In the genomic region with DNA sequence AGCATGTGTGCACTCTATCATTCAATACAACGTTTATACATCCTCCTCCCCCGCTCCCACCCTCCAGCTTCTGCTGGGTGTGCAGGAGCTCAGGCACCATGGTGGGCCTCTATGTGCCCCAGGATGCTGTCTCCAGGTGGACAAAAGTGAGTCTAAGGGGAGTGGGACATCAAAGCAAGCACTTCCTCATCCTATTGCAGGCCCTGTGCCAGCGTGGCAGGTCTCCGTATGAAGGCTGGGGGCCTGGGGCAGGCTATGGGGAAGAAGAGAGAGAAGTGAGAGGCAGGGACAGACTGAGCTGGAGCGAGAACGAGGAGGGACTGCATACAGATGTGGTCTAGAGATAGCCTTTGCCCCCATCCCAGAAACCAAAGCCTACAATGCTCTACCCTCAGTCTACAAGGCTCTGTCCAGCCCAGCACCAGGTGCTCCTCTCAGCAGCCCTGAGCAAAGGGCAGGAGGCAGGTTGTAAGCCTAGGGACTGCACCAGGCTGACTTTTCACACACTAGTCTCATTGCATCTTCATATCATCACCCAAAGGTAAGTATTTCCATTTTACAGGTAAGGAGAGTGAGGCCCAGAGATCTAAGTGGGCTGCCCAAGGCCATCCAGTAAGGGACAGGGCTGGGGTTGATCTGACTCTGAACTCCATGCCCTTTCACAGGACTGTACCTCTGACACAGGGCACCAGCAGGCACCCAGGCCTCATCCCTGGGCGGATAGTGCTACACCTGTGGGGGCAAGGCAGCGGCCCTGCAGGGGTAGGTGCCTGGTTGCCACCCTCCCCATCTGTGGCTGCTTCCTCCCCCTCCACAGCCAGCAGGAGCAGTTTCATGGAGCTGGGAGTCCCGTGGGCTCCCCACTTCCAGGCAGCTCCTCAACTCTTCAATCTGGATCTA, we compare ENCODE assay signal across 1 cellular context.
TF ChIP-seq lines count a peak whose summit lies in the region.

No MANE protein-coding gene starts in this region.

TF ChIP-seq in SK-N-SH, 30 proteins besides CTCF, POLR2A, EP300 and RAD21:
- TF ChIP-seq YY1 (IDR thresholded peaks at IDR 0.05; ENCODE audit: low read depth): no peak
- TF ChIP-seq CHD2 (IDR thresholded peaks at IDR 0.05; ENCODE audit: low read length, partially characterized antibody): no peak
- no peak for TF ChIP-seq JUND (IDR thresholded peaks at IDR 0.05)
- no peak for TF ChIP-seq FOXJ3 (CRISPR knock-in tag; IDR thresholded peaks at IDR 0.05)
- no peak for TF ChIP-seq POLR2AphosphoS5 (IDR thresholded peaks at IDR 0.05; ENCODE audit: low read depth, low read length)
- TF ChIP-seq, protein P1, sequence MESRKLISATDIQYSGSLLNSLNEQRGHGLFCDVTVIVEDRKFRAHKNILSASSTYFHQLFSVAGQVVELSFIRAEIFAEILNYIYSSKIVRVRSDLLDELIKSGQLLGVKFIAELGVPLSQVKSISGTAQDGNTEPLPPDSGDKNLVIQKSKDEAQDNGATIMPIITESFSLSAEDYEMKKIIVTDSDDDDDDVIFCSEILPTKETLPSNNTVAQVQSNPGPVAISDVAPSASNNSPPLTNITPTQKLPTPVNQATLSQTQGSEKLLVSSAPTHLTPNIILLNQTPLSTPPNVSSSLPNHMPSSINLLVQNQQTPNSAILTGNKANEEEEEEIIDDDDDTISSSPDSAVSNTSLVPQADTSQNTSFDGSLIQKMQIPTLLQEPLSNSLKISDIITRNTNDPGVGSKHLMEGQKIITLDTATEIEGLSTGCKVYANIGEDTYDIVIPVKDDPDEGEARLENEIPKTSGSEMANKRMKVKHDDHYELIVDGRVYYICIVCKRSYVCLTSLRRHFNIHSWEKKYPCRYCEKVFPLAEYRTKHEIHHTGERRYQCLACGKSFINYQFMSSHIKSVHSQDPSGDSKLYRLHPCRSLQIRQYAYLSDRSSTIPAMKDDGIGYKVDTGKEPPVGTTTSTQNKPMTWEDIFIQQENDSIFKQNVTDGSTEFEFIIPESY (IDR thresholded peaks at IDR 0.05; ENCODE audit: borderline replicate concordance, low read depth): no peak
